In genomic region chr12:2796187-2796663, GRCh38 we compare ENCODE assay signal across 8 cellular contexts. TPM values are rescaled to one million over a fixed set of nuclear protein-coding genes. Genes with fewer than 3 reads are reported as not detected.
DNase-seq lines count a peak whose midpoint lies in the region; ATAC-seq, FAIRE-seq and TF ChIP-seq lines count a peak whose summit lies in the region.

No MANE protein-coding gene starts in this region.

- WGBS in esophagus muscularis mucosa: 7% methylated on average over 14 of the region's 14 CpGs
- WGBS in pancreas, 2 donors: 1% methylated on average over 14 of the region's 14 CpGs

- DNase-seq in activated CD8-positive, alpha-beta memory T cell treated with anti-CD3 and anti-CD28 coated beads, Interleukin-2, amount 10 ng/mL, durations not matched to agents 7 days and 5 days: no peak
- no peak for DNase-seq in activated CD8-positive, alpha-beta memory T cell treated with anti-CD3 and anti-CD28 coated beads, Interleukin-2, amount 50 U/mL, for 48 hours
- DNase-seq in RWPE1 (ENCODE audit: low spot score) (peak; percentile 32), esophagus muscularis mucosa (ENCODE audit: extremely low spot score) (no peak), pancreas (no peak), DMS153 treated with DMSO at 0.1 percent for 48 hours (lab: John Stamatoyannopoulos, UW; ENCODE audit: unreplicated experiment) (no peak)

- H3K27ac ChIP-seq in RWPE1: peak overlapping the region; percentile 67
- H3K27ac ChIP-seq in esophagus muscularis mucosa (replicated peaks in 1 of 4): peak overlapping the region; percentile 85 to 90 (median 88)
- H3K27ac ChIP-seq in pancreas: peak overlapping the region in 3 of 4 donors; percentile 73 to 92 (median 86)

- CTCF ChIA-PET in activated CD8-positive, alpha-beta memory T cell treated with anti-CD3 and anti-CD28 coated beads, Interleukin-2, amount 10 ng/mL, durations not matched to agents 7 days and 5 days (lab: Charles Lee): interaction anchor here (0.7 to 4.2 kb wide), 7 partner anchors 9 to 148 kb away, joined by 3 to 29 read pairs (median 3); partner anchors contain the start of genes FOXM1 and RHNO1
- CTCF ChIA-PET in RWPE1 (lab: Yijun Ruan, JAX): interaction anchor here (0.6 to 1.2 kb wide), 4 partner anchors 13 to 1522 kb away, joined by 3 read pairs; no protein-coding TSS in a partner anchor

- H3K36me3 Mint-ChIP-seq in activated CD8-positive, alpha-beta memory T cell treated with anti-CD3 and anti-CD28 coated beads, Interleukin-2, amount 10 ng/mL, durations not matched to agents 7 days and 5 days: peaks cover 32% of the 10 kb centered on the region

- H3K36me3 ChIP-seq in esophagus muscularis mucosa (peaks cover 34 to 44% (median 41%) of the 10 kb centered on the region in 4 donors), pancreas (peaks cover 0 to 33% (median 27%) of the 10 kb centered on the region in 3 donors)

- H3K4me3 ChIP-seq in esophagus muscularis mucosa (peak overlapping the region; percentile 86 to 96 (median 92)), pancreas (peak overlapping the region; percentile 68 to 94 (median 72))

- no peak for ATAC-seq in activated CD8-positive, alpha-beta memory T cell treated with anti-CD3 and anti-CD28 coated beads, Interleukin-2, amount 10 ng/mL, durations not matched to agents 7 days and 5 days
- peak; percentile 20 to 50 (median 30) for ATAC-seq in pancreas
- ATAC-seq in HG02763 (IDR thresholded peaks at IDR 0.05; ENCODE audit: unreplicated experiment): no peak
- ATAC-seq in GM18511 (IDR thresholded peaks at IDR 0.05; ENCODE audit: unreplicated experiment): no peak

- H3K9me3 Mint-ChIP-seq in activated CD8-positive, alpha-beta memory T cell treated with anti-CD3 and anti-CD28 coated beads, Interleukin-2, amount 10 ng/mL, durations not matched to agents 7 days and 5 days (ENCODE audit: low read depth): no peaks in the 10 kb centered on the region

- POLR2A ChIA-PET in RWPE1 (lab: Yijun Ruan, JAX; ENCODE audit: low non-redundant PET): no interaction called here

- H3K4me3 Mint-ChIP-seq in activated CD8-positive, alpha-beta memory T cell treated with anti-CD3 and anti-CD28 coated beads, Interleukin-2, amount 10 ng/mL, durations not matched to agents 7 days and 5 days: peak overlapping the region; percentile 91

- no peak for TF ChIP-seq POLR2A in esophagus muscularis mucosa (IDR thresholded peaks at IDR 0.05; ENCODE audit: low read depth)

- FAIRE-seq in pancreas (lab: Jason Lieb, UNC): no peak

- H3K9me3 ChIP-seq in esophagus muscularis mucosa (no peaks in the 10 kb centered on the region), pancreas (no peaks in the 10 kb centered on the region)

- H3K4me1 ChIP-seq in esophagus muscularis mucosa (peaks cover 25 to 44% (median 40%) of the 10 kb centered on the region in 4 donors), pancreas (peaks cover 15 to 17% (median 15%) of the 10 kb centered on the region in 3 donors)

- H3K27me3 ChIP-seq in esophagus muscularis mucosa (no peaks in the 10 kb centered on the region), pancreas (no peaks in the 10 kb centered on the region)

- H3K4me1 Mint-ChIP-seq in activated CD8-positive, alpha-beta memory T cell treated with anti-CD3 and anti-CD28 coated beads, Interleukin-2, amount 10 ng/mL, durations not matched to agents 7 days and 5 days: peaks cover 19% of the 10 kb centered on the region

- intact Hi-C loops in esophagus muscularis mucosa (cut with DNase I) (no loop called here), pancreas (cut with DNase I) (no loop called here)

- peak overlapping the region; percentile 85 for H3K27ac Mint-ChIP-seq in activated CD8-positive, alpha-beta memory T cell treated with anti-CD3 and anti-CD28 coated beads, Interleukin-2, amount 10 ng/mL, durations not matched to agents 7 days and 5 days

- no peak for TF ChIP-seq EP300 in esophagus muscularis mucosa (IDR thresholded peaks at IDR 0.05)

- H3K27me3 Mint-ChIP-seq in activated CD8-positive, alpha-beta memory T cell treated with anti-CD3 and anti-CD28 coated beads, Interleukin-2, amount 10 ng/mL, durations not matched to agents 7 days and 5 days: peaks cover 5% of the 10 kb centered on the region

- TF ChIP-seq CTCF in RWPE1 (conservative IDR thresholded peaks at IDR 0.05; ENCODE audit: low read depth) (no peak), esophagus muscularis mucosa (IDR thresholded peaks at IDR 0.05) (no peak), pancreas (IDR thresholded peaks at IDR 0.05) (no peak)

RNA-seq across cellular contexts. Expression of gene FKBP4, which starts 1.5 kb away (rescaled TPM):
- total RNA-seq in activated CD8-positive, alpha-beta memory T cell treated with anti-CD3 and anti-CD28 coated beads, Interleukin-2, amount 10 ng/mL, durations not matched to agents 7 days and 5 days: 100 to 1,000 TPM in 1 of 2 experiments, 10 to 100 TPM in 1; 78.2 to 109 TPM
- total RNA-seq in esophagus muscularis mucosa (10 to 100 TPM; 28.7 to 53.3 (median 36.7) TPM), pancreas (10 to 100 TPM; 45.5 to 72.8 (median 51.0) TPM)
- 10 to 100 TPM; 24.2 to 31.4 TPM for polyA plus RNA-seq in pancreas

RNA-seq across cellular contexts. Expression of gene ITFG2, which starts 16.2 kb away (rescaled TPM):
- total RNA-seq in activated CD8-positive, alpha-beta memory T cell treated with anti-CD3 and anti-CD28 coated beads, Interleukin-2, amount 10 ng/mL, durations not matched to agents 7 days and 5 days: 10 to 100 TPM; 28.8 to 34.9 TPM
- 10 to 100 TPM; 13.6 to 26.2 (median 21.8) TPM for total RNA-seq in esophagus muscularis mucosa
- 10 to 100 TPM; 17.0 to 30.1 (median 20.5) TPM for total RNA-seq in pancreas
- 10 to 100 TPM; 42.2 to 51.6 TPM for polyA plus RNA-seq in pancreas

RNA-seq across cellular contexts. Expression of gene NRIP2, which starts 38.6 kb away (rescaled TPM):
- total RNA-seq in activated CD8-positive, alpha-beta memory T cell treated with anti-CD3 and anti-CD28 coated beads, Interleukin-2, amount 10 ng/mL, durations not matched to agents 7 days and 5 days: not detected
- total RNA-seq in esophagus muscularis mucosa (1 to 10 TPM in 3 of 4 donors, under 1 TPM in 1; 0.83 to 9.7 (median 2.9) TPM), pancreas (under 1 TPM; 0.13 to 0.83 (median 0.33) TPM)
- polyA plus RNA-seq in pancreas: 1 to 10 TPM in 1 of 2 donors, under 1 TPM in 1; 0.68 to 1.2 TPM

Comparison
In these comparisons a context has a peak if more than half of its experiments do, and no peak if none do; other contexts are left out.
1. ATAC-seq: peak in pancreas (4 of 4); none in activated CD8-positive, alpha-beta memory T cell treated with anti-CD3 and anti-CD28 coated beads, Interleukin-2, amount 10 ng/mL, durations not matched to agents 7 days and 5 days (single experiment), HG02763 (single experiment) and GM18511 (single experiment).
2. Peak in every context shown above with its lines, with median percentiles within 50 percentile points of each other: H3K27ac ChIP-seq.